38 cellular contexts compared by ENCODE assay signal in the genomic region with DNA sequence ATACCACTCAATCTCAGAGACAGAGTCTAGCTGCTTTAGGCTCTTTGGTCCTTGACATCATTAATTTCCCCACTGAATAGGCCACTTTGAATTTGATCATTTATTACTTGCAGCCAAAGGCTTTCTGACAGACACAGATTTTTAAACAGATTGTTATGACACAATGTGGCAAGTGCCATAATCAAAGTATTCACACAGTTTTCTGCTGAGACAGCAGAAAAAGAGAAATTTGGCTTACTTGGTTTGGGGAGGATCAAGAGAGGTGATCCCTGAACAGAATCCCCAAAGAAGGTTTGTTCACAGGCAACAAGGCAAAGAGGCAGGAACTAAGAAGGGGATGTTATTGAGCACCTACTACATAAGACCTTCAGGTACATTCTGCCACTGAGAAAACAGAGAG.
"Had no signal": no experiment of that assay in that cellular context is flagged by ENCODE, and none has a peak within 500 bp of the region (broad histone marks: within the 10 kb centered on the region; RNA-seq: fewer than 3 reads in every experiment).

No MANE protein-coding gene starts in this region.

- H3K27me3 ChIP-seq: ascending aorta, cardiac muscle cell had no signal

- H3K4me3 ChIP-seq: ascending aorta, cardiac muscle cell had no signal

- H3K27me3 Mint-ChIP-seq: activated CD4-positive, alpha-beta memory T cell treated with anti-CD3 and anti-CD28 coated beads for 36 hours; activated CD8-positive, alpha-beta T cell treated with anti-CD3 and anti-CD28 coated beads for 36 hours; activated naive CD8-positive, alpha-beta T cell; activated naive CD8-positive, alpha-beta T cell treated with anti-CD3 and anti-CD28 coated beads, Interleukin-2, amount 50 U/mL, for 24 hours; activated T-helper 17 cell treated with anti-CD3 and anti-CD28 coated beads, Interleukin-2, amount 50 U/mL, for 72 hours had no signal

- H3K4me3 Mint-ChIP-seq: activated B cell treated with CpG ODN at 0.5 μM for 24 hours; activated CD4-positive, alpha-beta memory T cell treated with anti-CD3 and anti-CD28 coated beads for 36 hours; activated CD4-positive, alpha-beta T cell treated with anti-CD3 and anti-CD28 coated beads, Interleukin-2, amount 10 ng/mL, durations not matched to agents 24 days and 14 days; activated CD8-positive, alpha-beta T cell treated with anti-CD3 and anti-CD28 coated beads for 36 hours; activated naive CD4-positive, alpha-beta T cell treated with anti-CD3 and anti-CD28 coated beads, Interleukin-2, amount 10 ng/mL, durations not matched to agents 7 days and 5 days; activated naive CD4-positive, alpha-beta T cell treated with anti-CD3 and anti-CD28 coated beads, Interleukin-2, amount 50 U/mL, for 24 hours; activated naive CD8-positive, alpha-beta T cell; activated naive CD8-positive, alpha-beta T cell treated with anti-CD3 and anti-CD28 coated beads, Interleukin-2, amount 10 ng/mL, durations not matched to agents 7 days and 5 days; activated naive CD8-positive, alpha-beta T cell treated with anti-CD3 and anti-CD28 coated beads, Interleukin-2, amount 50 U/mL, for 24 hours; activated T-cell treated with anti-CD3 and anti-CD28 coated beads, Interleukin-2, amount 50 U/mL, for 4 hours; activated T-cell treated with anti-CD3 and anti-CD28 coated beads, Interleukin-2, amount 50 U/mL, for 72 hours; activated T-helper 1 cell treated with anti-CD3 and anti-CD28 coated beads, Interleukin-12 subunit alpha, Interleukin-12 subunit beta, Interleukin-2, Interleukin-4 antibody, amounts not matched to agents 30 ng/mL and 10 ng/mL and 1 ng/mL, durations not matched to agents 14 hours and 24 hours and 36 hours; activated T-helper 17 cell treated with anti-CD3 and anti-CD28 coated beads, Interleukin-2, amount 50 U/mL, for 72 hours; brain; central memory CD8-positive, alpha-beta T cell; T-helper 1 cell treated with Interleukin-12 subunit alpha and Interleukin-12 subunit beta and Interleukin-4 antibody, amounts not matched to agents 30 μg/mL and 1 μg/mL, for 36 hours; T-helper 2 cell treated with Interferon-gamma antibody and Interleukin-4, amounts not matched to agents 5 μg/mL and 100 μg/mL, for 36 hours had no signal

- H3K4me1 Mint-ChIP-seq: activated B cell treated with CpG ODN at 0.5 μM for 24 hours; activated CD4-positive, alpha-beta T cell treated with anti-CD3 and anti-CD28 coated beads, Interleukin-2, amount 10 ng/mL, durations not matched to agents 24 days and 14 days; activated naive CD4-positive, alpha-beta T cell treated with anti-CD3 and anti-CD28 coated beads, Interleukin-2, amount 10 ng/mL, durations not matched to agents 7 days and 5 days; activated naive CD4-positive, alpha-beta T cell treated with anti-CD3 and anti-CD28 coated beads, Interleukin-2, amount 50 U/mL, for 24 hours; activated T-helper 17 cell treated with anti-CD3 and anti-CD28 coated beads, Interleukin-2, amount 50 U/mL, for 72 hours; brain had no signal

- FAIRE-seq: bronchial epithelial cell, TTC549 had no signal

- H3K9me3 Mint-ChIP-seq: activated B cell treated with CpG ODN at 0.5 μM for 24 hours; activated CD4-positive, alpha-beta memory T cell treated with anti-CD3 and anti-CD28 coated beads for 36 hours; activated CD4-positive, alpha-beta T cell treated with anti-CD3 and anti-CD28 coated beads, Interleukin-2, amount 10 ng/mL, durations not matched to agents 24 days and 14 days; activated CD8-positive, alpha-beta T cell treated with anti-CD3 and anti-CD28 coated beads for 36 hours; activated naive CD4-positive, alpha-beta T cell treated with anti-CD3 and anti-CD28 coated beads, Interleukin-2, amount 10 ng/mL, durations not matched to agents 7 days and 5 days; activated naive CD4-positive, alpha-beta T cell treated with anti-CD3 and anti-CD28 coated beads, Interleukin-2, amount 50 U/mL, for 24 hours; activated naive CD8-positive, alpha-beta T cell treated with anti-CD3 and anti-CD28 coated beads, Interleukin-2, amount 10 ng/mL, durations not matched to agents 7 days and 5 days; activated naive CD8-positive, alpha-beta T cell treated with anti-CD3 and anti-CD28 coated beads, Interleukin-2, amount 50 U/mL, for 24 hours; activated T-cell treated with anti-CD3 and anti-CD28 coated beads, Interleukin-2, amount 50 U/mL, for 4 hours; activated T-cell treated with anti-CD3 and anti-CD28 coated beads, Interleukin-2, amount 50 U/mL, for 72 hours; activated T-helper 1 cell treated with anti-CD3 and anti-CD28 coated beads, Interleukin-12 subunit alpha, Interleukin-12 subunit beta, Interleukin-2, Interleukin-4 antibody, amounts not matched to agents 30 ng/mL and 10 ng/mL and 1 ng/mL, durations not matched to agents 14 hours and 24 hours and 36 hours; activated T-helper 17 cell treated with anti-CD3 and anti-CD28 coated beads, Interleukin-2, amount 50 U/mL, for 72 hours; brain; central memory CD8-positive, alpha-beta T cell; T-helper 1 cell treated with Interleukin-12 subunit alpha and Interleukin-12 subunit beta and Interleukin-4 antibody, amounts not matched to agents 30 μg/mL and 1 μg/mL, for 36 hours; T-helper 2 cell treated with Interferon-gamma antibody and Interleukin-4, amounts not matched to agents 5 μg/mL and 100 μg/mL, for 36 hours had no signal

- H3K36me3 Mint-ChIP-seq: activated CD4-positive, alpha-beta memory T cell treated with anti-CD3 and anti-CD28 coated beads for 36 hours; activated naive CD4-positive, alpha-beta T cell treated with anti-CD3 and anti-CD28 coated beads, Interleukin-2, amount 10 ng/mL, durations not matched to agents 7 days and 5 days; activated naive CD4-positive, alpha-beta T cell treated with anti-CD3 and anti-CD28 coated beads, Interleukin-2, amount 50 U/mL, for 24 hours; activated naive CD8-positive, alpha-beta T cell; activated naive CD8-positive, alpha-beta T cell treated with anti-CD3 and anti-CD28 coated beads, Interleukin-2, amount 10 ng/mL, durations not matched to agents 7 days and 5 days; brain had no signal

- ATAC-seq: activated CD8-positive, alpha-beta T cell treated with anti-CD3 and anti-CD28 coated beads for 36 hours; activated naive CD8-positive, alpha-beta T cell treated with anti-CD3 and anti-CD28 coated beads, Interleukin-2, amount 50 U/mL, for 24 hours; activated T-cell treated with anti-CD3 and anti-CD28 coated beads, Interleukin-2, amount 50 U/mL, for 4 hours; activated T-cell treated with anti-CD3 and anti-CD28 coated beads, Interleukin-2, amount 50 U/mL, for 72 hours; activated T-helper 17 cell treated with anti-CD3 and anti-CD28 coated beads, Interleukin-2, amount 50 U/mL, for 72 hours had no signal

- DNase-seq: activated B cell treated with CpG ODN at 0.5 μM for 24 hours; activated CD4-positive, alpha-beta memory T cell treated with anti-CD3 and anti-CD28 coated beads for 36 hours; activated CD4-positive, alpha-beta T cell treated with anti-CD3 and anti-CD28 coated beads for 4 hours; activated CD4-positive, alpha-beta T cell treated with anti-CD3 and anti-CD28 coated beads, Interleukin-2, amount 10 ng/mL, durations not matched to agents 24 days and 14 days; activated CD4-positive, alpha-beta T cell treated with anti-CD3 and anti-CD28 coated beads, Interleukin-2, amount 50 U/mL, for 1 hour; activated CD4-positive, alpha-beta T cell treated with anti-CD3 and anti-CD28 coated beads, Interleukin-2, amount 50 U/mL, for 4 hours; activated CD4-positive, CD25-positive, alpha-beta regulatory T cell treated with anti-CD3 and anti-CD28 coated beads, Interleukin-2, amount 50 U/mL, for 72 hours; activated CD8-positive, alpha-beta memory T cell treated with anti-CD3 and anti-CD28 coated beads, Interleukin-2, amount 50 U/mL, for 4 hours; activated CD8-positive, alpha-beta T cell treated with anti-CD3 and anti-CD28 coated beads for 36 hours; activated effector memory CD4-positive, alpha-beta T cell treated with anti-CD3 and anti-CD28 coated beads, Interleukin-2, amount 50 U/mL, for 16 hours; activated gamma-delta T cell treated with Interleukin-2 at 50 U/mL for 16 hours; activated naive CD4-positive, alpha-beta T cell; activated naive CD4-positive, alpha-beta T cell treated with anti-CD3 and anti-CD28 coated beads, Interleukin-2, amount 10 ng/mL, durations not matched to agents 7 days and 5 days; activated naive CD8-positive, alpha-beta T cell treated with anti-CD3 and anti-CD28 coated beads, Interleukin-2, amount 10 ng/mL, durations not matched to agents 7 days and 5 days; activated naive CD8-positive, alpha-beta T cell treated with anti-CD3 and anti-CD28 coated beads, Interleukin-2, amount 50 U/mL, for 24 hours; activated T-cell treated with anti-CD3 and anti-CD28 coated beads for 4 hours; activated T-cell treated with anti-CD3 and anti-CD28 coated beads, Interleukin-2, amount 50 U/mL, for 1 hour; activated T-cell treated with anti-CD3 and anti-CD28 coated beads, Interleukin-2, amount 50 U/mL, for 4 hours; activated T-cell treated with anti-CD3 and anti-CD28 coated beads, Interleukin-2, amount 50 U/mL, for 72 hours; amygdala; anterior cingulate cortex; caudate nucleus; cerebellar nuclear complex; T-helper 2 cell; T-helper 9 cell had no signal

- H3K9me3 ChIP-seq: ascending aorta had no signal

- H3K36me3 ChIP-seq: ascending aorta, cardiac muscle cell had no signal

- H3K4me1 ChIP-seq: ascending aorta had no signal

- H3K27ac ChIP-seq: ascending aorta, cardiac muscle cell, VCaP had no signal

- H3K27ac Mint-ChIP-seq: activated B cell treated with CpG ODN at 0.5 μM for 24 hours; activated CD4-positive, alpha-beta memory T cell treated with anti-CD3 and anti-CD28 coated beads for 36 hours; activated CD4-positive, alpha-beta T cell treated with anti-CD3 and anti-CD28 coated beads, Interleukin-2, amount 10 ng/mL, durations not matched to agents 24 days and 14 days; activated CD8-positive, alpha-beta T cell treated with anti-CD3 and anti-CD28 coated beads for 36 hours; activated naive CD4-positive, alpha-beta T cell treated with anti-CD3 and anti-CD28 coated beads, Interleukin-2, amount 10 ng/mL, durations not matched to agents 7 days and 5 days; activated naive CD4-positive, alpha-beta T cell treated with anti-CD3 and anti-CD28 coated beads, Interleukin-2, amount 50 U/mL, for 24 hours; activated naive CD8-positive, alpha-beta T cell; activated naive CD8-positive, alpha-beta T cell treated with anti-CD3 and anti-CD28 coated beads, Interleukin-2, amount 10 ng/mL, durations not matched to agents 7 days and 5 days; activated naive CD8-positive, alpha-beta T cell treated with anti-CD3 and anti-CD28 coated beads, Interleukin-2, amount 50 U/mL, for 24 hours; activated T-cell treated with anti-CD3 and anti-CD28 coated beads, Interleukin-2, amount 50 U/mL, for 72 hours; activated T-helper 1 cell treated with anti-CD3 and anti-CD28 coated beads, Interleukin-12 subunit alpha, Interleukin-12 subunit beta, Interleukin-2, Interleukin-4 antibody, amounts not matched to agents 30 ng/mL and 10 ng/mL and 1 ng/mL, durations not matched to agents 14 hours and 24 hours and 36 hours; activated T-helper 17 cell treated with anti-CD3 and anti-CD28 coated beads, Interleukin-2, amount 50 U/mL, for 72 hours; brain; T-helper 1 cell treated with Interleukin-12 subunit alpha and Interleukin-12 subunit beta and Interleukin-4 antibody, amounts not matched to agents 30 μg/mL and 1 μg/mL, for 36 hours; T-helper 2 cell treated with Interferon-gamma antibody and Interleukin-4, amounts not matched to agents 5 μg/mL and 100 μg/mL, for 36 hours had no signal
